8 cellular contexts compared by ENCODE assay signal in genomic region chr6:35469711-35470662, GRCh38. TPM values are rescaled to one million over a fixed set of nuclear protein-coding genes. Genes with fewer than 3 reads are reported as not detected.
DNase-seq lines count a peak whose midpoint lies in the region; ATAC-seq and TF ChIP-seq lines count a peak whose summit lies in the region.

No MANE protein-coding gene starts in this region.

- peaks cover 63% of the 10 kb centered on the region for H4K20me1 ChIP-seq in smooth muscle cell (ENCODE audit: low read depth)

- H3F3A ChIP-seq in smooth muscle cell (ENCODE audit: low read depth) = peaks cover 38% of the 10 kb centered on the region

- H3K4me3 ChIP-seq in cardiac muscle cell = peak overlapping the region; percentile 58
- H3K4me3 ChIP-seq in WI38 (ENCODE audit: low read depth, low read length) = peak overlapping the region; percentile 93
- H3K4me3 ChIP-seq in foreskin fibroblast (ENCODE audit: low read depth in 1 of 2, low read length in 2 of 2) = peak overlapping the region; percentile 86 to 94
- peak overlapping the region; percentile 90 for H3K4me3 ChIP-seq in smooth muscle cell

- peaks cover 27% of the 10 kb centered on the region for H3K79me2 ChIP-seq in smooth muscle cell (ENCODE audit: low read depth)

- TF ChIP-seq CTCF in cardiac muscle cell (IDR thresholded peaks at IDR 0.05; ENCODE audit: low read depth, low read length) (no peak), WI38 (IDR thresholded peaks at IDR 0.05; ENCODE audit: low read depth, low read length) (no peak), foreskin fibroblast (IDR thresholded peaks at IDR 0.05; ENCODE audit: low read depth, low read length) (no peak), smooth muscle cell (IDR thresholded peaks at IDR 0.05; ENCODE audit: borderline replicate concordance, insufficient read depth, poor library complexity, severe bottlenecking) (no peak)

- H3K36me3 ChIP-seq in cardiac muscle cell = peaks cover 34% of the 10 kb centered on the region
- H3K36me3 ChIP-seq in smooth muscle cell (ENCODE audit: low read depth) = no peaks in the 10 kb centered on the region

- DNase-seq in cardiac muscle cell (ENCODE audit: low read depth in 1 of 2, low spot score in 1 of 2) = peak; percentile 34 to 44
- DNase-seq in cardiac septum (ENCODE audit: low spot score) = no peak
- peak in 1 of 2 donors; percentile 51 for DNase-seq in foreskin fibroblast
- no peak for DNase-seq in smooth muscle cell (lab: John Stamatoyannopoulos, UW; ENCODE audit: unreplicated experiment)
- DNase-seq in activated gamma-delta T cell (lab: John Stamatoyannopoulos, UW) = no peak
- no peak for DNase-seq in NCI-H345 (lab: John Stamatoyannopoulos, UW)

- intact Hi-C loops in cardiac septum (cut with DNase I) = loop anchor here (5.0 kb wide), 1 partner anchor 128 kb away; the partner anchor contains the start of gene PPARD

- H2AFZ ChIP-seq in smooth muscle cell (ENCODE audit: low read depth) = no peak overlapping the region

- H3K27me3 ChIP-seq in cardiac muscle cell (no peaks in the 10 kb centered on the region), smooth muscle cell (ENCODE audit: low read depth) (no peaks in the 10 kb centered on the region)

- H3K4me1 ChIP-seq in cardiac muscle cell (ENCODE audit: low read depth) (peaks cover 16% of the 10 kb centered on the region), smooth muscle cell (ENCODE audit: low read depth) (peaks cover 19% of the 10 kb centered on the region)

- WGBS in smooth muscle cell (ENCODE audit: low lambda C conversion rate) = 30% methylated on average over 18 of the region's 18 CpGs

- peak overlapping the region; percentile 95 for H3K4me2 ChIP-seq in smooth muscle cell

- no peak for ATAC-seq in GM21717 (IDR thresholded peaks at IDR 0.05; ENCODE audit: unreplicated experiment)

- H3K27ac ChIP-seq in cardiac muscle cell = peak overlapping the region; percentile 85
- peak overlapping the region; percentile 95 for H3K27ac ChIP-seq in smooth muscle cell (ENCODE audit: low read depth)

- H3K9ac ChIP-seq in smooth muscle cell (ENCODE audit: low read depth) = peak overlapping the region; percentile 97

- no peaks in the 10 kb centered on the region for H3K9me3 ChIP-seq in cardiac muscle cell (ENCODE audit: low read depth)
- H3K9me3 ChIP-seq in smooth muscle cell (replicated peaks; ENCODE audit: low read depth) = no peaks in the 10 kb centered on the region

RNA-seq across cellular contexts. Expression of gene RPL10A, which starts 1.8 kb away (rescaled TPM):
- 1,095 and 1,320 TPM in 2 replicates for total RNA-seq in cardiac muscle cell
- polyA plus RNA-seq in cardiac muscle cell = 390 and 521 TPM in 2 replicates
- total RNA-seq in cardiac septum = 432 TPM
- total RNA-seq in smooth muscle cell = 1,012 and 1,090 TPM in 2 replicates
- polyA plus RNA-seq in smooth muscle cell = 307 and 339 TPM in 2 replicates

RNA-seq across cellular contexts. Expression of gene FANCE, which starts 17.8 kb away (rescaled TPM):
- total RNA-seq in cardiac muscle cell = 23.8 and 28.1 TPM in 2 replicates
- polyA plus RNA-seq in cardiac muscle cell = 19.4 and 21.3 TPM in 2 replicates
- 2.9 TPM for total RNA-seq in cardiac septum
- total RNA-seq in smooth muscle cell = 2.3 and 3.6 TPM in 2 replicates
- 5.6 and 7.3 TPM in 2 replicates for polyA plus RNA-seq in smooth muscle cell

RNA-seq across cellular contexts. Expression of gene TEAD3, which starts 26.9 kb away (rescaled TPM):
- 65.2 and 98.6 TPM in 2 replicates for total RNA-seq in cardiac muscle cell
- polyA plus RNA-seq in cardiac muscle cell = 64.0 and 78.3 TPM in 2 replicates
- total RNA-seq in cardiac septum = 63.3 TPM
- total RNA-seq in smooth muscle cell = 22.5 and 29.1 TPM in 2 replicates
- 40.6 and 42.8 TPM in 2 replicates for polyA plus RNA-seq in smooth muscle cell

RNA-seq across cellular contexts. Expression of gene TULP1, which starts 42.7 kb away (rescaled TPM):
- total RNA-seq in cardiac muscle cell (4.8 and 5.2 TPM in 2 replicates), cardiac septum (not detected), smooth muscle cell (0.31 TPM in 1 of 2 replicates, not detected in the other)
- polyA plus RNA-seq in cardiac muscle cell (0.92 and 5.9 TPM in 2 replicates), smooth muscle cell (0.26 and 0.78 TPM in 2 replicates)

Comparison
In these comparisons a context has a peak if more than half of its experiments do, and no peak if none do; other contexts are left out.
1. DNase-seq: peak in cardiac muscle cell (2 of 2); none in cardiac septum (single experiment), smooth muscle cell (single experiment), activated gamma-delta T cell (single experiment) and NCI-H345 (single experiment).
2. Peak in every context shown above with its lines, with median percentiles within 50 percentile points of each other: H3K4me3 ChIP-seq.